In the genomic region with DNA sequence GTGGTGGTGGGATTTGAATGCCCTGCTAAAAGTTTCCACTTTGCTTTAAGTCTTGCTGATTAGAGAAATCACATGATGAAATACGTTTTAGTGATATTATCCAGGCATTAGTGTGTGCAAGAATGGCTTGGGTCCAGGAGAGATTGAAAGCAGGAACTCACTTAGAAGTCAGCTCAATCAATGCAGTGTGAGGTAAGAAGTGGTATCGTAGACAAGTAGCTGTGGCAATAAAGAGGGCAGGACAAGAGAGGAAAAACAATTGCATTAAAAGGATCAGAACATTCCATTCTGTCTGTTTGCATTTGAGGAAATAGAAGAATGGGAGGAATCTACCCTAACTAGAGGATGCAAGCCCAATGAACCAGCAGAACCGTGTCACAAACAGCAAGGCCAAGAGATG, we compare ENCODE assay signal across 17 cellular contexts. TPM values are rescaled to one million over a fixed set of nuclear protein-coding genes. Genes with fewer than 3 reads are reported as not detected.
A peak's percentile ranks its signal among the peaks of the same experiment; 100 is the strongest.
DNase-seq lines count a peak whose midpoint lies in the region; ATAC-seq and TF ChIP-seq lines count a peak whose summit lies in the region.
"Had no signal": no experiment of that assay in that cellular context is flagged by ENCODE, and none has a peak within 500 bp of the region (broad histone marks: within the 10 kb centered on the region; RNA-seq: fewer than 3 reads in every experiment).

No MANE protein-coding gene starts in this region.

- no peak overlapping the region for H3K56ac ChIP-seq in IMR-90 (ENCODE audit: extremely low read depth, insufficient read depth, low read length)

- H2AFZ ChIP-seq in IMR-90 (replicated peaks; ENCODE audit: low read length, poor library complexity) (no peak overlapping the region), hepatocyte (no peak overlapping the region)

- intact Hi-C loops in IMR-90 (cut with micrococcal nuclease), result loop anchor here (5.0 kb wide), 1 partner anchor 50 kb away; no protein-coding TSS in a partner anchor

- no peaks in the 10 kb centered on the region for H4K20me1 ChIP-seq in IMR-90 (ENCODE audit: insufficient read depth, low read length)
- no peaks in the 10 kb centered on the region for H4K20me1 ChIP-seq in hepatocyte (ENCODE audit: insufficient read depth, poor library complexity, severe bottlenecking)

- DNase-seq in IMR-90, result peak; percentile 15
- peak; percentile 7 for DNase-seq in astrocyte of the hippocampus (ENCODE audit: low read depth, low spot score)
- peak; percentile 6 for DNase-seq in hepatocyte (ENCODE audit: low spot score)
- DNase-seq in retinal pigment epithelial cell (ENCODE audit: low read depth), result peak; percentile 84
- DNase-seq in NCI-H226, result no peak
- DNase-seq in stimulated activated naive CD4-positive, alpha-beta T cell (lab: John Stamatoyannopoulos, UW), result no peak
- DNase-seq in EL, result no peak
- DNase-seq: DMS 273 treated with DMSO at 0.1 percent for 48 hours, GF-D8, GOT3, KBM-7, NCI-H1436, NCI-H2029, NCI-H510A treated with DMSO at 0.1 percent for 48 hours, NCI-H82 had no signal

- no peaks in the 10 kb centered on the region for H3K36me3 ChIP-seq in IMR-90 (ENCODE audit: control insufficient read depth, insufficient read depth, low read length)
- H3K36me3 ChIP-seq in hepatocyte (replicated peaks; ENCODE audit: insufficient read depth, low read depth), result no peaks in the 10 kb centered on the region

- H3K14ac ChIP-seq in IMR-90 (replicated peaks; ENCODE audit: low read depth, low read length), result no peak overlapping the region

- dilution Hi-C loops in IMR-90 (cut with HindIII; ENCODE audit: low sequenced_read_pairs, unreplicated experiment), result no loop called here

- H3K18ac ChIP-seq in IMR-90 (ENCODE audit: low read depth, low read length), result no peak overlapping the region

- peak overlapping the region; percentile 28; the same call in 1 of the 2 replicates for H3K4me2 ChIP-seq in IMR-90 (ENCODE audit: low read depth, low read length)
- H3K4me2 ChIP-seq in hepatocyte, result no peak overlapping the region

- in situ Hi-C loops in IMR-90 (cut with MboI; ENCODE audit: low sequenced_read_pairs), result loop anchor here (25.0 kb wide), 1 partner anchor 1220 kb away; no protein-coding TSS in a partner anchor

- H3K27ac ChIP-seq in IMR-90 (ENCODE audit: insufficient read depth, low read length) (no peak overlapping the region), hepatocyte (no peak overlapping the region)
- H3K27ac ChIP-seq: C4-2B had no signal

- no peak for TF ChIP-seq POLR2A in IMR-90 (IDR thresholded peaks at IDR 0.05; ENCODE audit: low read depth, low read length)

- no peak for TF ChIP-seq CTCF in IMR-90 (conservative IDR thresholded peaks at IDR 0.05; ENCODE audit: low read depth, low read length)
- TF ChIP-seq CTCF in hepatocyte (IDR thresholded peaks at IDR 0.05; ENCODE audit: poor library complexity), result no peak
- no peak for TF ChIP-seq CTCF in retinal pigment epithelial cell (conservative IDR thresholded peaks at IDR 0.05; ENCODE audit: low read depth, low read length)

- H2AK5ac ChIP-seq in IMR-90 (ENCODE audit: low read depth, low read length), result no peak overlapping the region

- H4K8ac ChIP-seq in IMR-90 (ENCODE audit: low read depth in 2 of 2, low read length in 2 of 2), result no peak overlapping the region

- POLR2A ChIA-PET in IMR-90 (lab: Charles Lee; ENCODE audit: unreplicated experiment), result no interaction called here

- no peak overlapping the region for H3K4ac ChIP-seq in IMR-90 (ENCODE audit: low read depth, low read length)

- no peaks in the 10 kb centered on the region for H3K79me1 ChIP-seq in IMR-90 (ENCODE audit: low read depth in 1 of 2, low read length in 2 of 2)

- no peaks in the 10 kb centered on the region for H3K79me2 ChIP-seq in hepatocyte

- no peak overlapping the region for H3K23ac ChIP-seq in IMR-90 (ENCODE audit: low read depth, low read length)

- CTCF ChIA-PET in IMR-90 (lab: Yijun Ruan, JAX), result interaction anchor here (0.9 kb wide), 1 partner anchor 11 kb away, joined by 3 read pairs; no protein-coding TSS in a partner anchor

- WGBS in IMR-90 (ENCODE audit: extremely low coverage in 2 of 2, insufficient read length in 1 of 2), 2 experiments, result 28% methylated on average over 3 of the region's 3 CpGs; no CpG with 5 or more reads in 1 of the 2 experiments
- 12% methylated on average over 3 of the region's 3 CpGs for WGBS in hepatocyte (ENCODE audit: low lambda C conversion rate, missing lambda C conversion rate)

- no peak overlapping the region for H2BK120ac ChIP-seq in IMR-90 (ENCODE audit: low read depth, low read length)

- no peak overlapping the region for H2BK20ac ChIP-seq in IMR-90 (ENCODE audit: low read depth, low read length)

- no peak overlapping the region for H4K5ac ChIP-seq in IMR-90 (ENCODE audit: low read depth, low read length)

- no peak for TF ChIP-seq RAD21 in IMR-90 (IDR thresholded peaks at IDR 0.05; ENCODE audit: low read length)

- H3K9ac ChIP-seq in IMR-90 (ENCODE audit: low read depth, low read length), result no peak overlapping the region

- no peaks in the 10 kb centered on the region for H3K4me1 ChIP-seq in IMR-90 (ENCODE audit: control insufficient read depth, insufficient read depth, low read length)
- H3K4me1 ChIP-seq in hepatocyte (ENCODE audit: insufficient read depth), result no peaks in the 10 kb centered on the region

- BruUV-seq in IMR-90 (replicated peaks; lab: Mats Ljungman, UMichigan), result no TSS peak

- H3K4me3 ChIP-seq in IMR-90 (ENCODE audit: insufficient read depth, low read depth, low read length), result no peak overlapping the region
- no peak overlapping the region for H3K4me3 ChIP-seq in hepatocyte
- H3K4me3 ChIP-seq in retinal pigment epithelial cell (ENCODE audit: low read length), result no peak overlapping the region

- no peak overlapping the region for H2AK9ac ChIP-seq in IMR-90 (replicated peaks; ENCODE audit: low read depth, low read length, poor library complexity)

- H3K9me2 ChIP-seq in hepatocyte (replicated peaks; ENCODE audit: insufficient read depth), result no peaks in the 10 kb centered on the region

- no peak overlapping the region for H2BK15ac ChIP-seq in IMR-90 (ENCODE audit: low read depth, low read length)

- H3K9me3 ChIP-seq in IMR-90 (ENCODE audit: control insufficient read depth, insufficient read depth, low read length) (no peaks in the 10 kb centered on the region), hepatocyte (ENCODE audit: low read depth) (no peaks in the 10 kb centered on the region)

- H3K27me3 ChIP-seq in IMR-90 (ENCODE audit: control insufficient read depth, insufficient read depth, low read length) (peaks cover 2% of the 10 kb centered on the region; the same call in 1 of the 2 replicates), hepatocyte (no peaks in the 10 kb centered on the region)

- no peaks in the 10 kb centered on the region for H3K9me1 ChIP-seq in IMR-90 (ENCODE audit: insufficient read depth, low read length)

- H2BK5ac ChIP-seq in IMR-90 (ENCODE audit: low read depth, low read length, poor library complexity, severe bottlenecking), result no peak overlapping the region

- H4K91ac ChIP-seq in IMR-90 (ENCODE audit: insufficient read depth, low read depth, low read length), result no peak overlapping the region

- peak; percentile 71 for ATAC-seq in IMR-90 (ENCODE audit: low read depth)
- ATAC-seq: Panc1 had no signal

TF ChIP-seq in IMR-90, 13 proteins besides CTCF, POLR2A, EP300 and RAD21:
- TF ChIP-seq SMC3 (IDR thresholded peaks at IDR 0.05; ENCODE audit: low read depth, low read length), result no peak

RNA-seq across cellular contexts. Expression of a gene that starts 52.7 kb away (rescaled TPM):
- total RNA-seq in IMR-90 (2012; rRNA removed) (1,529 and 2,604 TPM in 2 replicates), hepatocyte (1,429 and 1,761 TPM in 2 replicates)
- polyA plus RNA-seq in IMR-90 (2012; rRNA removed) (3,906 and 3,925 TPM in 2 replicates), hepatocyte (421 and 442 TPM in 2 replicates)
- polyA plus RNA-seq in IMR-90 (2012; cell fraction: cytosol; rRNA removed), result 4,661 and 5,209 TPM in 2 replicates
- 958 and 2,207 TPM in 2 replicates for polyA plus RNA-seq in IMR-90 (2012; cell fraction: nucleus; rRNA removed; ENCODE audit: low replicate concordance)

Comparison
In these comparisons a context has a peak if more than half of its experiments do, and no peak if none do; other contexts are left out.
1. DNase-seq: peak in IMR-90 (single experiment), astrocyte of the hippocampus (single experiment), hepatocyte (single experiment) and retinal pigment epithelial cell (single experiment); none in NCI-H226 (single experiment), stimulated activated naive CD4-positive, alpha-beta T cell (0 of 6) and EL (single experiment).